Comparison of ENCODE assay signal across 27 cellular contexts in the genomic region with DNA sequence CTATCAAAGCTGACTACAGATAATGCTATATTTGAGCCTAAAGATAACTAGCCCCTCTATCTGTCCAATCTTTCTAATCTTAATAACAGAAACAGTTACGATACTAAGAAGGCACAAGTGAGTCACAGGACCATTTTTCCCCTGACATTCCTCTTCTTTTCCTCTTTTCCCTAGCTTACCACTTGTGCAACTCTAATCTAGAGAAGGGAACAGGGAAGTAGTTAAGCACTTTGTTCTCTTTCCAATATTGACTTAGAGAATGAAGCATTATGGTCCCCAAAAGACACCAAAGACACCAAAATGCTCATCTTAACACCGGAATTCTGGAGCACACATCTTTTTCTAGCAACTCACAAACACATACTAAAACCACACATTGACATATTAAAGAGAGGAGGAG. TPM values are rescaled to one million over a fixed set of nuclear protein-coding genes. Genes with fewer than 3 reads are reported as not detected.
DNase-seq lines count a peak whose midpoint lies in the region; FAIRE-seq and TF ChIP-seq lines count a peak whose summit lies in the region.
"Had no signal": no experiment of that assay in that cellular context is flagged by ENCODE, and none has a peak within 500 bp of the region (broad histone marks: within the 10 kb centered on the region; RNA-seq: fewer than 3 reads in every experiment).

No MANE protein-coding gene starts in this region.

- no peak for TF ChIP-seq CTCF in AG10803 (conservative IDR thresholded peaks at IDR 0.05; ENCODE audit: low read length)
- no peak for TF ChIP-seq CTCF in HFFc6 (IDR thresholded peaks at IDR 0.05)
- TF ChIP-seq CTCF in fibroblast of mammary gland (conservative IDR thresholded peaks at IDR 0.05; ENCODE audit: control insufficient read depth, insufficient read depth, low read depth, low read length) = no peak
- no peak for TF ChIP-seq CTCF in neural crest cell (conservative IDR thresholded peaks at IDR 0.05)
- no peak for TF ChIP-seq CTCF in kidney (IDR thresholded peaks at IDR 0.05; ENCODE audit: borderline replicate concordance, extremely low read depth, insufficient read depth)

- H3K36me3 Mint-ChIP-seq in HFFc6 (ENCODE audit: low read depth) (no peaks in the 10 kb centered on the region), neural crest cell (ENCODE audit: low read depth) (no peaks in the 10 kb centered on the region)

- DNase-seq in AG10803 (ENCODE audit: low read depth) (peak; percentile 22), HFFc6 (peak; percentile 3), fibroblast of mammary gland (ENCODE audit: low read depth) (peak; percentile 22), neural crest cell (ENCODE audit: low read depth, low spot score) (no peak), SIG-M5 (lab: John Stamatoyannopoulos, UW) (no peak), SHP77 treated with DMSO at 0.1 percent for 48 hours (lab: John Stamatoyannopoulos, UW) (no peak), kidney (no peak), NCI-H1417 (lab: John Stamatoyannopoulos, UW) (no peak)
- DNase-seq: activated CD4-positive, alpha-beta T cell treated with anti-CD3 and anti-CD28 coated beads, Interleukin-2, amount 50 U/mL, for 4 hours; activated naive CD4-positive, alpha-beta T cell treated with Interleukin-2 at 50 U/mL for 16 hours; adrenal gland; COR-L47; effector CD8-positive, alpha-beta T cell; heart left ventricle; left colon; NCI-H1048; NCI-H1694 treated with DMSO at 0.1 percent for 48 hours; psoas muscle; SJCRH30; stimulated activated naive CD8-positive, alpha-beta T cell treated with anti-CD3 and anti-CD28 coated beads, Interleukin-15, Interleukin-2, amounts not matched to agents 100 U/mL and 50 U/mL, for 24 hours; thyroid gland had no signal

- H3K27me3 Mint-ChIP-seq in HFFc6 (ENCODE audit: insufficient read depth) = no peaks in the 10 kb centered on the region; the same call in 1 of the 2 replicates
- H3K27me3 Mint-ChIP-seq in neural crest cell (ENCODE audit: low read depth) = peaks cover 68% of the 10 kb centered on the region

- peaks cover 0 to 4% of the 10 kb centered on the region in 2 donors for H3K4me1 ChIP-seq in kidney (ENCODE audit: control insufficient read depth in 1 of 2, insufficient read depth in 1 of 2, low read depth in 1 of 2, low read length in 2 of 2)
- H3K4me1 ChIP-seq: breast epithelium, psoas muscle had no signal

- no peak overlapping the region for H3K27ac ChIP-seq in kidney (ENCODE audit: low read depth in 2 of 2, low read length in 2 of 2)
- H3K27ac ChIP-seq: adrenal gland; BLaER1 treated with 17β-estradiol and CSF1 and Interleukin-3, amounts not matched to agents 10 nM and 100 nM; breast epithelium; heart left ventricle; neutrophil; psoas muscle; SJCRH30; thyroid gland had no signal

- H3K4me3 Mint-ChIP-seq in HFFc6 (peak overlapping the region; percentile 63), neural crest cell (peak overlapping the region; percentile 27)

- intact Hi-C loops in kidney (cut with DNase I) = no loop called here

- no peaks in the 10 kb centered on the region for H3K9me3 Mint-ChIP-seq in HFFc6
- no peaks in the 10 kb centered on the region for H3K9me3 Mint-ChIP-seq in neural crest cell

- no peaks in the 10 kb centered on the region for H3K9me3 ChIP-seq in kidney (ENCODE audit: control insufficient read depth in 1 of 2, low read length in 2 of 2)
- H3K9me3 ChIP-seq: adrenal gland, breast epithelium, heart left ventricle, neutrophil, psoas muscle, SJCRH30, thyroid gland had no signal

- H3K4me3 ChIP-seq in AG10803 (ENCODE audit: low read length) = peak overlapping the region; percentile 12
- H3K4me3 ChIP-seq in fibroblast of mammary gland (ENCODE audit: control insufficient read depth, low read depth, low read length) = no peak overlapping the region
- H3K4me3 ChIP-seq in kidney (ENCODE audit: low read length in 2 of 2) = no peak overlapping the region
- H3K4me3 ChIP-seq: adrenal gland; BLaER1 treated with 17β-estradiol and CSF1 and Interleukin-3, amounts not matched to agents 10 nM and 100 nM; breast epithelium; heart left ventricle; psoas muscle; SJCRH30; thyroid gland had no signal

- H3K27ac Mint-ChIP-seq in HFFc6 = peak overlapping the region; percentile 20
- no peak overlapping the region for H3K27ac Mint-ChIP-seq in neural crest cell (ENCODE audit: unreplicated experiment)

- H3K36me3 ChIP-seq in kidney (ENCODE audit: control insufficient read depth in 1 of 2, insufficient read depth in 2 of 2, low read length in 2 of 2) = no peaks in the 10 kb centered on the region
- H3K36me3 ChIP-seq: adrenal gland; BLaER1 treated with 17β-estradiol and CSF1 and Interleukin-3, amounts not matched to agents 10 nM and 100 nM; breast epithelium; heart left ventricle; neutrophil; SJCRH30; thyroid gland had no signal

- H3K4me1 Mint-ChIP-seq in HFFc6 (ENCODE audit: low read depth) (peaks cover 78% of the 10 kb centered on the region), neural crest cell (peaks cover 13% of the 10 kb centered on the region)

- no peak for FAIRE-seq in kidney (lab: Jason Lieb, UNC)
- FAIRE-seq: GM12892, RCC 7860 had no signal

- no peak overlapping the region for H3K9ac ChIP-seq in kidney (ENCODE audit: low read length in 2 of 2)
- H3K9ac ChIP-seq: BLaER1 treated with 17β-estradiol and CSF1 and Interleukin-3, amounts not matched to agents 10 nM and 100 nM had no signal

RNA-seq across cellular contexts. Expression of a gene that starts 1.8 kb away (rescaled TPM):
- total RNA-seq in HFFc6 (2021; fragmentation: NEBNext Ultra II Directional; extraction: Animal tissue kit (Norgen Biotek cat#: 25700)) = 1 to 10 TPM; 1.2 to 3.1 (median 1.4) TPM
- total RNA-seq in neural crest cell (0.23 and 0.28 TPM in 2 replicates), kidney (0.82 TPM)
- 0.58 TPM for polyA plus RNA-seq in kidney (ENCODE audit: insufficient read depth, low read depth, low replicate concordance)
- total RNA-seq: A673 had no signal

RNA-seq across cellular contexts. Expression of a gene that starts 41.4 kb away (rescaled TPM):
- 10 to 100 TPM; 13.8 to 16.6 (median 14.9) TPM for total RNA-seq in HFFc6 (2021; fragmentation: NEBNext Ultra II Directional; extraction: Animal tissue kit (Norgen Biotek cat#: 25700))
- total RNA-seq in neural crest cell (15.9 and 16.7 TPM in 2 replicates), kidney (19.2 TPM)
- 10.1 TPM for polyA plus RNA-seq in kidney (ENCODE audit: insufficient read depth, low read depth, low replicate concordance)

Comparison
In these comparisons a context has a peak if more than half of its experiments do, and no peak if none do; other contexts are left out.
1. DNase-seq: peak in AG10803 (single experiment), HFFc6 (single experiment) and fibroblast of mammary gland (single experiment); none in neural crest cell (single experiment), SIG-M5 (single experiment), SHP77 treated with DMSO at 0.1 percent for 48 hours (single experiment), kidney (single experiment) and NCI-H1417 (0 of 3).